Comparison of ENCODE assay signal across 1 cellular context in the genomic region with DNA sequence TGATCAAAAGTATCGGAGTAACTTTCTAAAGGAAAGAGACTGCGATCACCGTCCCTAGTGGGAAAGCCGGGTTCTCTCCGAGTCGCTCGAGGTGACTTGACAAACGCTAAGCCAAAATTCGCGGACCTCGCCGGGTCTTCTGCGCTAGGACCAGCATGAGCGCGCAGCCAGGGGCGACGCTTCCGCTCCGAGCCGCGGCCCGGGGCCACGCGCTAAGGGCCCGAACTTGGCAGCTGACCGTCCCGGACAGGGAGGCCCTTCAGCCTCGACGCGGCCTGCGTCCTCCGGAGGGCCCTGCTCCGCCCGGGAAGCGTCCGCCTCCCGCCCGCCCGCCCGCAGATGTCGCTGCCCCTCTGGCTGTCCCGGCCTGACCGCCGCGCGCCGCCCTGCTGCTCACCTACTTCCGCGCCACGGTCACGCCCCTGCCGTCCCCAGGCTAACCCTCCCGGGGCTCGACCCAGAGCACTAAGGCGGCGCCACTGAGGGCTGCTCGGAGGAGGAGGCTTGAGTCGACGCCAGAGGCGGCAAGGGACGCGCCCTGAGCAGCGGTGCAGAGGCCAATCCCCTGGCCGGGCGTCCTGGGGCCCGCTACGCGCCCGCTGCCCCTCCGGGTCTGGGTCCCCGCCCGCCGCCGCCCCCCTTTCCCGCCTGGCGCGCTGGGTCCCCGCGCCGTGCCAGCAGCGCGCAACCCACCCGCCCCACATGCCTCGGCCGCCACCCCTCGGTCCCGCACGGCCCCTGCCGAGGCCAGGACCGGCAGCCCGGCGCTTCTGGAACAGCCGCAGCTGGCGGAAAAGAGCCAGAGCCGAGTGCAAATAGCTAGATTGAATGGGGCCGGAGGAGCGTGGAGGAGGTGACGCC.
TF ChIP-seq lines count a peak whose summit lies in the region.

No MANE protein-coding gene starts in this region.

TF ChIP-seq in SK-N-SH, 30 proteins besides CTCF, POLR2A, EP300 and RAD21 (continued from another document):
- TF ChIP-seq USF1 (IDR thresholded peaks at IDR 0.05; ENCODE audit: borderline replicate concordance, low read depth) (no peak), POLR2AphosphoS5 (IDR thresholded peaks at IDR 0.05; ENCODE audit: low read depth, low read length) (no peak), REST (IDR thresholded peaks at IDR 0.05; ENCODE audit: low read depth, low read length) (no peak), RFX5 (IDR thresholded peaks at IDR 0.05; ENCODE audit: low read length) (no peak; the same call in 1 of the 2 replicates), EZH2phosphoT487 (IDR thresholded peaks at IDR 0.05; ENCODE audit: borderline replicate concordance, low read depth) (no peak), TAF1 (IDR thresholded peaks at IDR 0.05; ENCODE audit: borderline replicate concordance, low read depth, low read length) (peak; percentile 29; the same call in 1 of the 2 replicates)
